26 cellular contexts compared by ENCODE assay signal in genomic region chr1:34806396-34806795, GRCh38. TPM values are rescaled to one million over a fixed set of nuclear protein-coding genes. Genes with fewer than 3 reads are reported as not detected.
DNase-seq lines count a peak whose midpoint lies in the region; ATAC-seq, FAIRE-seq and TF ChIP-seq lines count a peak whose summit lies in the region.
"Had no signal": no experiment of that assay in that cellular context is flagged by ENCODE, and none has a peak within 500 bp of the region (broad histone marks: within the 10 kb centered on the region; RNA-seq: fewer than 3 reads in every experiment).

No MANE protein-coding gene starts in this region.

- TF ChIP-seq CTCF in HFFc6 (IDR thresholded peaks at IDR 0.05) (no peak), bronchial epithelial cell (IDR thresholded peaks at IDR 0.05; ENCODE audit: insufficient read depth, low read length, severe bottlenecking) (no peak), keratinocyte (optimal IDR thresholded peaks at IDR 0.05 in 1 of 3, IDR thresholded peaks at IDR 0.05 in 1 of 3, conservative IDR thresholded peaks at IDR 0.05 in 1 of 3; ENCODE audit: extremely low read depth in 1 of 3, insufficient read depth in 2 of 3, low read length in 3 of 3) (no peak), hepatocyte (IDR thresholded peaks at IDR 0.05; ENCODE audit: poor library complexity) (no peak)

- H3K79me2 ChIP-seq in keratinocyte (ENCODE audit: control insufficient read depth, insufficient read depth, low read length) (no peaks in the 10 kb centered on the region), hepatocyte (no peaks in the 10 kb centered on the region)

- H3K4me2 ChIP-seq in keratinocyte (ENCODE audit: control insufficient read depth, extremely low read depth, insufficient read depth, low read depth, low read length) (no peak overlapping the region), hepatocyte (no peak overlapping the region)

- H3K4me1 ChIP-seq in keratinocyte (ENCODE audit: control insufficient read depth, extremely low read depth, insufficient read depth, low read length) (peaks cover 7% of the 10 kb centered on the region), hepatocyte (ENCODE audit: insufficient read depth) (no peaks in the 10 kb centered on the region)

- no peaks in the 10 kb centered on the region; the same call in 1 of the 2 replicates for H3K27me3 Mint-ChIP-seq in HFFc6 (ENCODE audit: insufficient read depth)
- H3K27me3 Mint-ChIP-seq: effector memory CD8-positive, alpha-beta T cell had no signal

- no peak for ATAC-seq in esophagus mucosa
- ATAC-seq: effector memory CD8-positive, alpha-beta T cell had no signal

- H3K9ac ChIP-seq in keratinocyte (ENCODE audit: control insufficient read depth, extremely low read depth, insufficient read depth, low read length) = no peak overlapping the region

- H4K20me1 ChIP-seq in keratinocyte (ENCODE audit: control insufficient read depth, extremely low read depth, insufficient read depth, low read length) (no peaks in the 10 kb centered on the region), hepatocyte (ENCODE audit: insufficient read depth, poor library complexity, severe bottlenecking) (no peaks in the 10 kb centered on the region)

- no peak overlapping the region for H2AFZ ChIP-seq in keratinocyte (ENCODE audit: control insufficient read depth, low read length)
- no peak overlapping the region for H2AFZ ChIP-seq in hepatocyte

- H3K27me3 ChIP-seq in bronchial epithelial cell (ENCODE audit: control insufficient read depth, insufficient read depth, low read length) (no peaks in the 10 kb centered on the region), keratinocyte (ENCODE audit: control insufficient read depth, extremely low read depth, insufficient read depth, low read length) (no peaks in the 10 kb centered on the region), hepatocyte (no peaks in the 10 kb centered on the region)
- H3K27me3 ChIP-seq: heart right ventricle, right atrium auricular region had no signal

- H3K4me3 ChIP-seq in bronchial epithelial cell (ENCODE audit: low read depth, low read length) (no peak overlapping the region), keratinocyte (ENCODE audit: control insufficient read depth in 2 of 3, extremely low read depth in 1 of 3, insufficient read depth in 2 of 3, low read depth in 1 of 3, low read length in 3 of 3) (no peak overlapping the region), hepatocyte (no peak overlapping the region)
- H3K4me3 ChIP-seq: HAP-1, heart right ventricle, right atrium auricular region had no signal

- no peaks in the 10 kb centered on the region for H3K9me3 Mint-ChIP-seq in HFFc6
- H3K9me3 Mint-ChIP-seq: effector memory CD8-positive, alpha-beta T cell had no signal

- no peaks in the 10 kb centered on the region for H3K9me3 ChIP-seq in keratinocyte (ENCODE audit: control insufficient read depth, low read depth, low read length)
- H3K9me3 ChIP-seq in hepatocyte (ENCODE audit: low read depth) = no peaks in the 10 kb centered on the region
- H3K9me3 ChIP-seq: HAP-1, right atrium auricular region had no signal

- H3K36me3 ChIP-seq in bronchial epithelial cell (ENCODE audit: control insufficient read depth, insufficient read depth, low read length) (no peaks in the 10 kb centered on the region), keratinocyte (ENCODE audit: control insufficient read depth in 2 of 2, extremely low read depth in 1 of 2, insufficient read depth in 2 of 2, low read length in 2 of 2) (no peaks in the 10 kb centered on the region), hepatocyte (replicated peaks; ENCODE audit: insufficient read depth, low read depth) (no peaks in the 10 kb centered on the region)
- H3K36me3 ChIP-seq: HAP-1, right atrium auricular region, WERI-Rb-1 had no signal

- WGBS in hepatocyte (ENCODE audit: low lambda C conversion rate, missing lambda C conversion rate) = 50% methylated on average over 3 of the region's 3 CpGs

- peak overlapping the region; percentile 62 for H3K27ac Mint-ChIP-seq in HFFc6
- H3K27ac Mint-ChIP-seq: effector memory CD8-positive, alpha-beta T cell had no signal

- dilution Hi-C loops in keratinocyte (cut with MboI; ENCODE audit: extremely low pct_ligation_motif_present, low sequenced_read_pairs) = no loop called here

- no peak overlapping the region for H3K27ac ChIP-seq in keratinocyte (ENCODE audit: control insufficient read depth, insufficient read depth, low read length)
- no peak overlapping the region for H3K27ac ChIP-seq in hepatocyte
- H3K27ac ChIP-seq: heart right ventricle, right atrium auricular region, WERI-Rb-1 had no signal

- peaks cover 31% of the 10 kb centered on the region for H3K4me1 Mint-ChIP-seq in HFFc6 (ENCODE audit: low read depth)

- peak overlapping the region; percentile 16; the same call in 1 of the 2 replicates for H3K4me3 Mint-ChIP-seq in HFFc6
- H3K4me3 Mint-ChIP-seq: effector memory CD8-positive, alpha-beta T cell had no signal

- H3K9me2 ChIP-seq in hepatocyte (replicated peaks; ENCODE audit: insufficient read depth) = no peaks in the 10 kb centered on the region

- H3K9me1 ChIP-seq in keratinocyte (ENCODE audit: control insufficient read depth, extremely low read depth, insufficient read depth, low read length) = no peaks in the 10 kb centered on the region

- H3K36me3 Mint-ChIP-seq in HFFc6 (ENCODE audit: low read depth) = peaks cover 10% of the 10 kb centered on the region; the same call in 1 of the 2 replicates

- no peak for FAIRE-seq in bronchial epithelial cell (lab: Jason Lieb, UNC)
- peak; percentile 65 for FAIRE-seq in keratinocyte (lab: Jason Lieb, UNC)
- FAIRE-seq: islet of Langerhans, RCC 7860 had no signal

- peak; percentile 78 for DNase-seq in AG08395 (ENCODE audit: low spot score)
- peak; percentile 64 for DNase-seq in HFFc6
- DNase-seq in bronchial epithelial cell (ENCODE audit: low read depth) = peak; percentile 54
- DNase-seq in keratinocyte (ENCODE audit: low read depth, low spot score) = no peak
- DNase-seq in NCI-H345 (lab: John Stamatoyannopoulos, UW) = no peak
- DNase-seq in hepatocyte (ENCODE audit: low spot score) = no peak
- no peak for DNase-seq in COR-L47 (lab: John Stamatoyannopoulos, UW)
- DNase-seq: activated CD4-positive, alpha-beta T cell treated with anti-CD3 and anti-CD28 coated beads, Interleukin-2, amount 50 U/mL, for 48 hours; activated naive CD4-positive, alpha-beta T cell; cerebellar nuclear complex; effector memory CD8-positive, alpha-beta T cell; heart right ventricle; NCI-H1092 treated with DMSO at 0.1 percent for 48 hours; NCI-H2029 treated with DMSO at 0.1 percent for 48 hours; NK-92 treated with Interleukin-12 subunit alpha and Interleukin-12 subunit beta, amount 100 ng/mL, for 24 hours; occipital lobe; WERI-Rb-1 had no signal

RNA-seq across cellular contexts. Expression of gene GJA4, which starts 13.6 kb away (rescaled TPM):
- not detected for total RNA-seq in HFFc6 (2021; fragmentation: NEBNext Ultra II Directional; extraction: Animal tissue kit (Norgen Biotek cat#: 25700))
- total RNA-seq in bronchial epithelial cell (not detected in 2 replicates), esophagus mucosa (2.0 TPM), hepatocyte (2.5 and 3.8 TPM in 2 replicates)
- polyA plus RNA-seq in keratinocyte (0.10 to 0.22 TPM in 2 of 3 replicates, not detected in the other), hepatocyte (3.7 and 7.7 TPM in 2 replicates)
- not detected for polyA plus RNA-seq in keratinocyte (2011; ENCODE audit: low read depth)
- polyA plus RNA-seq in keratinocyte (2011; cell fraction: cytosol; rRNA removed) = 0.06 TPM in 1 of 2 replicates, not detected in the other
- polyA plus RNA-seq in keratinocyte (2011; cell fraction: nucleus; rRNA removed) = 0.11 TPM in 1 of 2 replicates, not detected in the other
- polyA plus RNA-seq in keratinocyte (2012; ENCODE audit: low replicate concordance) = 0.10 and 0.41 TPM in 2 replicates
- polyA minus RNA-seq in keratinocyte = 0.52 TPM in 1 of 3 replicates, not detected in the others
- polyA minus RNA-seq in keratinocyte (2011; cell fraction: cytosol; rRNA and poly(A)+ RNA removed) = not detected
- polyA minus RNA-seq in keratinocyte (2011; cell fraction: nucleus; rRNA and poly(A)+ RNA removed) = not detected in 2 replicates
- total RNA-seq: A673; fibroblast of lung; NCI-H460; T-helper 2 cell treated with Interferon-gamma antibody and Interleukin-4, amounts not matched to agents 100 ng/mL and 5 ng/mL, for 36 hours had no signal
- polyA plus RNA-seq: fibroblast of lung had no signal

RNA-seq across cellular contexts. Expression of gene GJB3, which starts 25.4 kb away (rescaled TPM):
- under 1 TPM in 2 of 6 experiments, not detected in 4; 0.12 to 0.14 TPM for total RNA-seq in HFFc6 (2021; fragmentation: NEBNext Ultra II Directional; extraction: Animal tissue kit (Norgen Biotek cat#: 25700))
- total RNA-seq in bronchial epithelial cell = 136 and 159 TPM in 2 replicates
- polyA plus RNA-seq in keratinocyte = 133 to 176 TPM (median 163 TPM) in 3 replicates
- 134 TPM for polyA plus RNA-seq in keratinocyte (2011; ENCODE audit: low read depth)
- 117 and 171 TPM in 2 replicates for polyA plus RNA-seq in keratinocyte (2011; cell fraction: cytosol; rRNA removed)
- polyA plus RNA-seq in keratinocyte (2011; cell fraction: nucleus; rRNA removed) = 99.3 and 146 TPM in 2 replicates
- polyA plus RNA-seq in keratinocyte (2012; ENCODE audit: low replicate concordance) = 162 and 186 TPM in 2 replicates
- 148 to 240 TPM (median 157 TPM) in 3 replicates for polyA minus RNA-seq in keratinocyte
- 182 TPM for polyA minus RNA-seq in keratinocyte (2011; cell fraction: cytosol; rRNA and poly(A)+ RNA removed)
- polyA minus RNA-seq in keratinocyte (2011; cell fraction: nucleus; rRNA and poly(A)+ RNA removed) = 86.3 and 93.4 TPM in 2 replicates
- 61.7 TPM for total RNA-seq in esophagus mucosa
- total RNA-seq in hepatocyte = 2.8 and 3.2 TPM in 2 replicates
- polyA plus RNA-seq in hepatocyte = 2.0 and 8.4 TPM in 2 replicates
- total RNA-seq: A673; fibroblast of lung; heart right ventricle; NCI-H460; occipital lobe; T-helper 2 cell treated with Interferon-gamma antibody and Interleukin-4, amounts not matched to agents 100 ng/mL and 5 ng/mL, for 36 hours had no signal
- polyA plus RNA-seq: fibroblast of lung, heart right ventricle had no signal

RNA-seq across cellular contexts. Expression of gene GJB4, which starts 46.9 kb away (rescaled TPM):
- not detected for total RNA-seq in HFFc6 (2021; fragmentation: NEBNext Ultra II Directional; extraction: Animal tissue kit (Norgen Biotek cat#: 25700))
- total RNA-seq in bronchial epithelial cell (8.2 and 17.3 TPM in 2 replicates), esophagus mucosa (1.4 TPM), hepatocyte (1.00 and 2.0 TPM in 2 replicates)
- polyA plus RNA-seq in keratinocyte (18.1 to 27.2 TPM (median 25.4 TPM) in 3 replicates), hepatocyte (1.3 and 2.5 TPM in 2 replicates)
- 6.6 TPM for polyA plus RNA-seq in keratinocyte (2011; ENCODE audit: low read depth)
- 11.9 and 13.7 TPM in 2 replicates for polyA plus RNA-seq in keratinocyte (2011; cell fraction: cytosol; rRNA removed)
- polyA plus RNA-seq in keratinocyte (2011; cell fraction: nucleus; rRNA removed) = 34.7 and 41.3 TPM in 2 replicates
- 17.8 and 33.7 TPM in 2 replicates for polyA plus RNA-seq in keratinocyte (2012; ENCODE audit: low replicate concordance)
- polyA minus RNA-seq in keratinocyte = 34.8 to 46.1 TPM (median 37.2 TPM) in 3 replicates
- polyA minus RNA-seq in keratinocyte (2011; cell fraction: cytosol; rRNA and poly(A)+ RNA removed) = 26.5 TPM
- polyA minus RNA-seq in keratinocyte (2011; cell fraction: nucleus; rRNA and poly(A)+ RNA removed) = 27.1 and 35.7 TPM in 2 replicates
- total RNA-seq: A673; fibroblast of lung; heart right ventricle; NCI-H460; occipital lobe; right atrium auricular region; T-helper 2 cell treated with Interferon-gamma antibody and Interleukin-4, amounts not matched to agents 100 ng/mL and 5 ng/mL, for 36 hours had no signal
- polyA plus RNA-seq: fibroblast of lung, heart right ventricle had no signal

RNA-seq across cellular contexts. Expression of gene GJB5, which starts 51.5 kb away (rescaled TPM):
- total RNA-seq in HFFc6 (2021; fragmentation: NEBNext Ultra II Directional; extraction: Animal tissue kit (Norgen Biotek cat#: 25700)) = under 1 TPM in 4 of 6 experiments, not detected in 2; 0.59 to 0.77 (median 0.69) TPM
- total RNA-seq in bronchial epithelial cell = 95.8 and 101 TPM in 2 replicates
- 169 to 244 TPM (median 235 TPM) in 3 replicates for polyA plus RNA-seq in keratinocyte
- 16.9 TPM for polyA plus RNA-seq in keratinocyte (2011; ENCODE audit: low read depth)
- 184 and 225 TPM in 2 replicates for polyA plus RNA-seq in keratinocyte (2011; cell fraction: cytosol; rRNA removed)
- polyA plus RNA-seq in keratinocyte (2011; cell fraction: nucleus; rRNA removed) = 188 and 240 TPM in 2 replicates
- 127 and 143 TPM in 2 replicates for polyA plus RNA-seq in keratinocyte (2012; ENCODE audit: low replicate concordance)
- polyA minus RNA-seq in keratinocyte = 168 to 267 TPM (median 240 TPM) in 3 replicates
- 121 TPM for polyA minus RNA-seq in keratinocyte (2011; cell fraction: cytosol; rRNA and poly(A)+ RNA removed)
- 61.0 and 79.7 TPM in 2 replicates for polyA minus RNA-seq in keratinocyte (2011; cell fraction: nucleus; rRNA and poly(A)+ RNA removed)
- total RNA-seq in esophagus mucosa = 78.8 TPM
- total RNA-seq in hepatocyte = 0.76 and 0.80 TPM in 2 replicates
- polyA plus RNA-seq in hepatocyte = 0.85 and 1.1 TPM in 2 replicates
- total RNA-seq: A673; fibroblast of lung; heart right ventricle; NCI-H460; occipital lobe; right atrium auricular region; T-helper 2 cell treated with Interferon-gamma antibody and Interleukin-4, amounts not matched to agents 100 ng/mL and 5 ng/mL, for 36 hours had no signal
- polyA plus RNA-seq: fibroblast of lung, heart right ventricle had no signal

RNA-seq across cellular contexts. Expression of gene SMIM12, which starts 53.2 kb away (rescaled TPM):
- total RNA-seq in HFFc6 (2021; fragmentation: NEBNext Ultra II Directional; extraction: Animal tissue kit (Norgen Biotek cat#: 25700)) = 10 to 100 TPM; 42.0 to 53.6 (median 45.6) TPM
- total RNA-seq in bronchial epithelial cell = 34.8 and 36.1 TPM in 2 replicates
- 50.5 to 74.5 TPM (median 51.5 TPM) in 3 replicates for polyA plus RNA-seq in keratinocyte
- 7.9 TPM for polyA plus RNA-seq in keratinocyte (2011; ENCODE audit: low read depth)
- polyA plus RNA-seq in keratinocyte (2011; cell fraction: cytosol; rRNA removed) = 59.3 and 66.5 TPM in 2 replicates
- 42.9 and 43.1 TPM in 2 replicates for polyA plus RNA-seq in keratinocyte (2011; cell fraction: nucleus; rRNA removed)
- 41.2 and 51.7 TPM in 2 replicates for polyA plus RNA-seq in keratinocyte (2012; ENCODE audit: low replicate concordance)
- 33.4 to 38.5 TPM (median 38.0 TPM) in 3 replicates for polyA minus RNA-seq in keratinocyte
- polyA minus RNA-seq in keratinocyte (2011; cell fraction: cytosol; rRNA and poly(A)+ RNA removed) = 23.4 TPM
- 7.3 and 10.8 TPM in 2 replicates for polyA minus RNA-seq in keratinocyte (2011; cell fraction: nucleus; rRNA and poly(A)+ RNA removed)
- total RNA-seq in esophagus mucosa = 40.4 TPM
- 21.9 and 35.4 TPM in 2 replicates for total RNA-seq in hepatocyte
- 51.9 and 53.8 TPM in 2 replicates for polyA plus RNA-seq in hepatocyte

Comparison
In these comparisons a context has a peak if more than half of its experiments do, and no peak if none do; other contexts are left out.
1. DNase-seq: peak in AG08395 (single experiment), HFFc6 (single experiment) and bronchial epithelial cell (single experiment); none in keratinocyte (single experiment), NCI-H345 (single experiment), hepatocyte (single experiment) and COR-L47 (single experiment).
2. RNA of gene GJB3, which starts 25.4 kb away (total RNA-seq): 136 to 159 TPM in bronchial epithelial cell and 61.7 TPM in esophagus mucosa (single experiment); 2.8 to 3.2 TPM in hepatocyte and 0.12 to 0.14 TPM in HFFc6; every median in the first group is over 10 times any median in the second.